ENCODE assay signal across 7 cellular contexts in genomic region chr16:67400901-67401300, GRCh38. TPM values are rescaled to one million over a fixed set of nuclear protein-coding genes. Genes with fewer than 3 reads are reported as not detected.
"Had no signal": no experiment of that assay in that cellular context is flagged by ENCODE, and none has a peak within 500 bp of the region (broad histone marks: within the 10 kb centered on the region; RNA-seq: fewer than 3 reads in every experiment).

No MANE protein-coding gene starts in this region.

- H3K4me3 ChIP-seq: GM23248, K562 had no signal

- H2AFZ ChIP-seq: GM23248 had no signal

- H3K27ac ChIP-seq: GM23248 had no signal

- DNase-seq: GM23248, GOT3, H9, HCEC 1CT, IMR-90 had no signal

- ATAC-seq: K562 had no signal

RNA-seq across cellular contexts. Expression of gene TPPP3, which starts 7.6 kb away (rescaled TPM):
- total RNA-seq: GM23248, H4 had no signal

RNA-seq across cellular contexts. Expression of gene HSD11B2, which starts 30.0 kb away (rescaled TPM):
- total RNA-seq: GM23248, IMR-90 had no signal
